Comparison of ENCODE assay signal across 37 cellular contexts in genomic region chr4:13616597-13616996, GRCh38.
"Had no signal": no experiment of that assay in that cellular context is flagged by ENCODE, and none has a peak within 500 bp of the region (broad histone marks: within the 10 kb centered on the region; RNA-seq: fewer than 3 reads in every experiment).

No MANE protein-coding gene starts in this region.

- H3K9me3 Mint-ChIP-seq: activated B cell treated with CpG ODN at 0.5 μM for 24 hours; activated CD4-positive, alpha-beta memory T cell treated with anti-CD3 and anti-CD28 coated beads for 36 hours; activated naive CD4-positive, alpha-beta T cell treated with anti-CD3 and anti-CD28 coated beads for 36 hours; activated naive CD4-positive, alpha-beta T cell treated with anti-CD3 and anti-CD28 coated beads, Interleukin-2, amount 50 U/mL, for 24 hours; activated naive CD8-positive, alpha-beta T cell treated with anti-CD3 and anti-CD28 coated beads for 36 hours; activated naive CD8-positive, alpha-beta T cell treated with anti-CD3 and anti-CD28 coated beads, Interleukin-2, amount 50 U/mL, for 24 hours; activated T-helper 1 cell treated with anti-CD3 and anti-CD28 coated beads, Interleukin-12 subunit alpha, Interleukin-12 subunit beta, Interleukin-2, Interleukin-4 antibody, amounts not matched to agents 30 ng/mL and 10 ng/mL and 1 ng/mL, durations not matched to agents 14 hours and 24 hours and 36 hours; activated T-helper 2 cell treated with anti-CD3 and anti-CD28 coated beads, Interferon-gamma antibody, Interleukin-2, Interleukin-4, amounts not matched to agents 10 μg/mL and 5 μg/mL and 100 μg/mL, durations not matched to agents 14 hours and 24 hours and 36 hours; T-helper 2 cell treated with Interferon-gamma antibody and Interleukin-4, amounts not matched to agents 5 μg/mL and 100 μg/mL, for 36 hours had no signal

- H3K9me3 ChIP-seq: adrenal gland, body of pancreas, esophagus squamous epithelium, gastroesophageal sphincter, heart right ventricle had no signal

- H3K27me3 Mint-ChIP-seq: activated B cell treated with CpG ODN at 0.5 μM for 24 hours; activated CD4-positive, alpha-beta memory T cell treated with anti-CD3 and anti-CD28 coated beads for 36 hours; activated CD8-positive, alpha-beta memory T cell treated with anti-CD3 and anti-CD28 coated beads, Interleukin-2, amount 10 ng/mL, durations not matched to agents 7 days and 5 days; activated naive CD4-positive, alpha-beta T cell treated with anti-CD3 and anti-CD28 coated beads, Interleukin-2, amount 50 U/mL, for 24 hours; activated naive CD8-positive, alpha-beta T cell treated with anti-CD3 and anti-CD28 coated beads for 36 hours; activated naive CD8-positive, alpha-beta T cell treated with anti-CD3 and anti-CD28 coated beads, Interleukin-2, amount 50 U/mL, for 24 hours; T-helper 17 cell had no signal

- H3K27ac ChIP-seq: adrenal gland, body of pancreas, epithelial cell of prostate, esophagus squamous epithelium, gastroesophageal sphincter, WERI-Rb-1 had no signal

- H3K4me3 Mint-ChIP-seq: activated B cell treated with CpG ODN at 0.5 μM for 24 hours; activated CD4-positive, alpha-beta memory T cell treated with anti-CD3 and anti-CD28 coated beads for 36 hours; activated CD8-positive, alpha-beta memory T cell treated with anti-CD3 and anti-CD28 coated beads, Interleukin-2, amount 10 ng/mL, durations not matched to agents 7 days and 5 days; activated CD8-positive, alpha-beta T cell treated with anti-CD3 and anti-CD28 coated beads, Interleukin-2, amount 10 ng/mL, durations not matched to agents 7 days and 5 days; activated naive CD4-positive, alpha-beta T cell treated with anti-CD3 and anti-CD28 coated beads for 36 hours; activated naive CD4-positive, alpha-beta T cell treated with anti-CD3 and anti-CD28 coated beads, Interleukin-2, amount 50 U/mL, for 24 hours; activated naive CD8-positive, alpha-beta T cell treated with anti-CD3 and anti-CD28 coated beads for 36 hours; activated naive CD8-positive, alpha-beta T cell treated with anti-CD3 and anti-CD28 coated beads, Interleukin-2, amount 50 U/mL, for 24 hours; activated T-helper 1 cell treated with anti-CD3 and anti-CD28 coated beads, Interleukin-12 subunit alpha, Interleukin-12 subunit beta, Interleukin-2, Interleukin-4 antibody, amounts not matched to agents 30 ng/mL and 10 ng/mL and 1 ng/mL, durations not matched to agents 14 hours and 24 hours and 36 hours; T-helper 2 cell treated with Interferon-gamma antibody and Interleukin-4, amounts not matched to agents 5 μg/mL and 100 μg/mL, for 36 hours had no signal

- H3K4me1 ChIP-seq: adrenal gland, body of pancreas, esophagus squamous epithelium had no signal

- H3K27ac Mint-ChIP-seq: activated CD4-positive, alpha-beta memory T cell treated with anti-CD3 and anti-CD28 coated beads for 36 hours; activated CD8-positive, alpha-beta memory T cell treated with anti-CD3 and anti-CD28 coated beads, Interleukin-2, amount 10 ng/mL, durations not matched to agents 7 days and 5 days; activated CD8-positive, alpha-beta T cell treated with anti-CD3 and anti-CD28 coated beads, Interleukin-2, amount 10 ng/mL, durations not matched to agents 7 days and 5 days; activated naive CD4-positive, alpha-beta T cell treated with anti-CD3 and anti-CD28 coated beads for 36 hours; activated naive CD8-positive, alpha-beta T cell treated with anti-CD3 and anti-CD28 coated beads for 36 hours; activated T-helper 1 cell treated with anti-CD3 and anti-CD28 coated beads, Interleukin-12 subunit alpha, Interleukin-12 subunit beta, Interleukin-2, Interleukin-4 antibody, amounts not matched to agents 30 ng/mL and 10 ng/mL and 1 ng/mL, durations not matched to agents 14 hours and 24 hours and 36 hours; activated T-helper 2 cell treated with anti-CD3 and anti-CD28 coated beads, Interferon-gamma antibody, Interleukin-2, Interleukin-4, amounts not matched to agents 10 μg/mL and 5 μg/mL and 100 μg/mL, durations not matched to agents 14 hours and 24 hours and 36 hours; T-helper 17 cell; T-helper 2 cell treated with Interferon-gamma antibody and Interleukin-4, amounts not matched to agents 5 μg/mL and 100 μg/mL, for 36 hours had no signal

- ATAC-seq: activated CD4-positive, CD25-positive, alpha-beta regulatory T cell treated with anti-CD3 and anti-CD28 coated beads, Interleukin-2, amount 50 U/mL, for 24 hours; activated CD8-positive, alpha-beta memory T cell treated with anti-CD3 and anti-CD28 coated beads, Interleukin-2, amount 10 ng/mL, durations not matched to agents 7 days and 5 days; activated CD8-positive, alpha-beta T cell treated with anti-CD3 and anti-CD28 coated beads, Interleukin-2, amount 10 ng/mL, durations not matched to agents 7 days and 5 days; activated naive CD8-positive, alpha-beta T cell treated with anti-CD3 and anti-CD28 coated beads, Interleukin-2, amount 50 U/mL, for 24 hours; body of pancreas; gastroesophageal sphincter; heart right ventricle; T-helper 17 cell had no signal

- DNase-seq: activated B cell treated with CpG ODN at 0.5 μM for 24 hours; activated CD4-positive, alpha-beta memory T cell treated with anti-CD3 and anti-CD28 coated beads for 36 hours; activated CD4-positive, alpha-beta T cell treated with anti-CD3 and anti-CD28 coated beads for 48 hours; activated CD4-positive, alpha-beta T cell treated with anti-CD3 and anti-CD28 coated beads, Interleukin-2, amount 50 U/mL, for 1 hour; activated CD8-positive, alpha-beta memory T cell treated with anti-CD3 and anti-CD28 coated beads, Interleukin-2, amount 10 ng/mL, durations not matched to agents 7 days and 5 days; activated CD8-positive, alpha-beta memory T cell treated with anti-CD3 and anti-CD28 coated beads, Interleukin-2, amount 50 U/mL, for 4 hours; activated CD8-positive, alpha-beta T cell treated with anti-CD3 and anti-CD28 coated beads, Interleukin-2, amount 10 ng/mL, durations not matched to agents 7 days and 5 days; activated effector memory CD4-positive, alpha-beta T cell treated with anti-CD3 and anti-CD28 coated beads, Interleukin-2, amount 50 U/mL, for 16 hours; activated naive CD4-positive, alpha-beta T cell treated with anti-CD3 and anti-CD28 coated beads for 36 hours; activated naive CD8-positive, alpha-beta T cell treated with anti-CD3 and anti-CD28 coated beads for 36 hours; activated naive CD8-positive, alpha-beta T cell treated with anti-CD3 and anti-CD28 coated beads, Interleukin-2, amount 50 U/mL, for 24 hours; activated T-cell treated with anti-CD3 and anti-CD28 coated beads, Interleukin-2, amount 50 U/mL, for 1 hour; activated T-cell treated with anti-CD3 and anti-CD28 coated beads, Interleukin-2, amount 50 U/mL, for 48 hours; adrenal gland; amygdala; aorta; body of pancreas; caudate nucleus; cortex of kidney; dermis blood vessel endothelial cell; effector CD4-positive, alpha-beta T cell; esophagus squamous epithelium; foreskin melanocyte; heart right ventricle; T-helper 17 cell; T1000; WERI-Rb-1 had no signal

- H3K4me3 ChIP-seq: adrenal gland, body of pancreas, esophagus squamous epithelium, gastroesophageal sphincter, heart right ventricle had no signal

- FAIRE-seq: colon, endometrium, endothelial cell of umbilical vein had no signal

- H3K27me3 ChIP-seq: adrenal gland, body of pancreas, esophagus squamous epithelium, gastroesophageal sphincter, heart right ventricle had no signal
